Comparison of ENCODE assay signal across 21 cellular contexts in genomic region chr14:80586116-80586515, GRCh38.
DNase-seq lines count a peak whose midpoint lies in the region; ATAC-seq, FAIRE-seq and TF ChIP-seq lines count a peak whose summit lies in the region.
"Had no signal": no experiment of that assay in that cellular context is flagged by ENCODE, and none has a peak within 500 bp of the region (broad histone marks: within the 10 kb centered on the region; RNA-seq: fewer than 3 reads in every experiment).

No MANE protein-coding gene starts in this region.

- H3K4me3 ChIP-seq in OCI-LY1 (ENCODE audit: low read depth, low read length, poor library complexity, severe bottlenecking), result no peak overlapping the region
- no peak overlapping the region for H3K4me3 ChIP-seq in astrocyte (ENCODE audit: insufficient read depth, low read depth, low read length)
- H3K4me3 ChIP-seq in osteoblast (ENCODE audit: insufficient read depth, low read length), result no peak overlapping the region
- H3K4me3 ChIP-seq in right cardiac atrium (ENCODE audit: low read length), result no peak overlapping the region
- no peak overlapping the region for H3K4me3 ChIP-seq in trophoblast cell (ENCODE audit: low read depth, low read length)
- H3K4me3 ChIP-seq: BLaER1, GM12878 had no signal

- in situ Hi-C loops in GM13977 (cut with MboI; ENCODE audit: low pct_unique_long_range_greater_than_20kb, low sequenced_read_pairs, unreplicated experiment), result no loop called here

- H2BK120ac ChIP-seq in trophoblast cell (ENCODE audit: insufficient read depth, low read length, poor library complexity), result no peak overlapping the region

- H3K9me3 ChIP-seq in OCI-LY1 (ENCODE audit: low read length), result no peaks in the 10 kb centered on the region
- no peaks in the 10 kb centered on the region for H3K9me3 ChIP-seq in astrocyte (ENCODE audit: insufficient read depth, low read depth, low read length)
- H3K9me3 ChIP-seq in osteoblast (ENCODE audit: low read depth, low read length), result no peaks in the 10 kb centered on the region
- H3K9me3 ChIP-seq in right cardiac atrium (ENCODE audit: control insufficient read depth, low read length), result no peaks in the 10 kb centered on the region
- H3K9me3 ChIP-seq in trophoblast cell (ENCODE audit: insufficient read depth, low read depth, low read length), result no peaks in the 10 kb centered on the region

- no peak overlapping the region for H4K91ac ChIP-seq in trophoblast cell (ENCODE audit: low read depth, low read length)

- no peak overlapping the region for H4K12ac ChIP-seq in trophoblast cell (ENCODE audit: low read depth, low read length)

- no peaks in the 10 kb centered on the region for H4K20me1 ChIP-seq in OCI-LY1 (ENCODE audit: insufficient read depth, low read length)
- H4K20me1 ChIP-seq in astrocyte (ENCODE audit: insufficient read depth, low read length), result no peaks in the 10 kb centered on the region
- no peaks in the 10 kb centered on the region for H4K20me1 ChIP-seq in osteoblast (ENCODE audit: insufficient read depth, low read length)
- H4K20me1 ChIP-seq: BLaER1 had no signal

- no peak overlapping the region for H3K18ac ChIP-seq in trophoblast cell (ENCODE audit: low read length)

- intact Hi-C loops in right cardiac atrium (cut with DNase I), result no loop called here

- H4K8ac ChIP-seq in trophoblast cell (ENCODE audit: low read depth, low read length), result no peak overlapping the region

- H3K4me2 ChIP-seq in OCI-LY1 (ENCODE audit: low read length) (no peak overlapping the region), astrocyte (ENCODE audit: low read length) (no peak overlapping the region), osteoblast (ENCODE audit: insufficient read depth, low read length) (peak overlapping the region; percentile 18), trophoblast cell (ENCODE audit: low read length) (no peak overlapping the region)
- H3K4me2 ChIP-seq: BLaER1 had no signal

- H3F3A ChIP-seq in OCI-LY1 (ENCODE audit: insufficient read depth, low read length), result no peaks in the 10 kb centered on the region

- ATAC-seq in right cardiac atrium, result no peak
- ATAC-seq: CD8-positive, alpha-beta T cell; GM12878 had no signal

- peaks cover 10% of the 10 kb centered on the region for H3K4me1 Mint-ChIP-seq in astrocyte (ENCODE audit: low read depth, unreplicated experiment)

- 90% methylated on average over 1 of the region's 1 CpG for WGBS in right cardiac atrium
- WGBS in trophoblast cell (ENCODE audit: extremely low coverage, insufficient coverage, insufficient read length), result no CpG with 5 or more reads among the region's 1 CpG

- H2AK5ac ChIP-seq in trophoblast cell (ENCODE audit: low read length), result no peak overlapping the region

- H2BK5ac ChIP-seq in trophoblast cell (ENCODE audit: low read depth, low read length, poor library complexity), result no peak overlapping the region

- no peaks in the 10 kb centered on the region for H3K79me2 ChIP-seq in OCI-LY1 (ENCODE audit: insufficient read depth, low read length)
- H3K79me2 ChIP-seq in astrocyte (ENCODE audit: insufficient read depth, low read length), result no peaks in the 10 kb centered on the region
- H3K79me2 ChIP-seq in osteoblast (ENCODE audit: insufficient read depth, low read length), result no peaks in the 10 kb centered on the region
- H3K79me2 ChIP-seq in trophoblast cell (ENCODE audit: control insufficient read depth, insufficient read depth, low read length, poor library complexity), result no peaks in the 10 kb centered on the region

- peak overlapping the region; percentile 39 for H3K27ac ChIP-seq in OCI-LY1 (ENCODE audit: low read depth, low read length, poor library complexity, severe bottlenecking)
- H3K27ac ChIP-seq in astrocyte (ENCODE audit: low read depth, low read length), result peak overlapping the region; percentile 10
- H3K27ac ChIP-seq in osteoblast (ENCODE audit: low read depth, low read length), result no peak overlapping the region
- H3K27ac ChIP-seq in right cardiac atrium (ENCODE audit: low read length), result no peak overlapping the region
- no peak overlapping the region for H3K27ac ChIP-seq in trophoblast cell (ENCODE audit: low read depth, low read length)
- H3K27ac ChIP-seq: BLaER1 had no signal

- no peak overlapping the region for H2BK12ac ChIP-seq in trophoblast cell (ENCODE audit: low read length)

- H3K23ac ChIP-seq in trophoblast cell (ENCODE audit: low read length), result no peak overlapping the region

- H3K9ac ChIP-seq in OCI-LY1 (ENCODE audit: low read length) (no peak overlapping the region), astrocyte (ENCODE audit: low read length) (no peak overlapping the region), trophoblast cell (ENCODE audit: low read length) (no peak overlapping the region)
- H3K9ac ChIP-seq: BLaER1 had no signal

- H3K36me3 ChIP-seq in OCI-LY1 (ENCODE audit: insufficient read depth, low read length) (no peaks in the 10 kb centered on the region), astrocyte (ENCODE audit: insufficient read depth, low read length) (no peaks in the 10 kb centered on the region), osteoblast (ENCODE audit: insufficient read depth, low read length) (no peaks in the 10 kb centered on the region), trophoblast cell (ENCODE audit: control insufficient read depth in 1 of 2, insufficient read depth in 2 of 2, low read length in 2 of 2) (no peaks in the 10 kb centered on the region)
- H3K36me3 ChIP-seq: BLaER1 had no signal

- H3K27ac Mint-ChIP-seq in astrocyte (ENCODE audit: unreplicated experiment), result no peak overlapping the region
- H3K27ac Mint-ChIP-seq: CD8-positive, alpha-beta T cell had no signal

- DNase-seq in NCI-H510A treated with DMSO at 0.1 percent for 48 hours (lab: John Stamatoyannopoulos, UW) (peak; percentile 9), NCI-H510A (lab: John Stamatoyannopoulos, UW) (no peak), astrocyte (ENCODE audit: low read depth) (no peak), osteoblast (ENCODE audit: insufficient read length, low spot score, missing footprints) (no peak), right cardiac atrium (no peak), GM13977 (ENCODE audit: low spot score) (no peak), trophoblast cell (no peak)
- DNase-seq: 8988T; CD8-positive, alpha-beta T cell; DMS79 treated with DMSO at 0.1 percent for 48 hours; GDM1; KBM-7; NCI-H1436; NCI-H2029; NCI-H2171; NK-92 treated with Interleukin-12 subunit alpha and Interleukin-12 subunit beta, amount 100 ng/mL, for 24 hours; OCI-M1 had no signal

- H3K4me1 ChIP-seq in OCI-LY1 (ENCODE audit: insufficient read depth, low read length, severe bottlenecking) (peaks cover 16% of the 10 kb centered on the region), astrocyte (ENCODE audit: insufficient read depth, low read length) (peaks cover 10% of the 10 kb centered on the region), osteoblast (ENCODE audit: insufficient read depth, low read length) (peaks cover 6% of the 10 kb centered on the region), right cardiac atrium (ENCODE audit: control insufficient read depth, insufficient read depth, low read length) (peaks cover 1% of the 10 kb centered on the region), trophoblast cell (ENCODE audit: control insufficient read depth in 1 of 2, insufficient read depth in 2 of 2, low read length in 2 of 2) (no peaks in the 10 kb centered on the region)
- H3K4me1 ChIP-seq: BLaER1 had no signal

- H3K9me3 Mint-ChIP-seq in astrocyte (ENCODE audit: unreplicated experiment), result peaks cover 1% of the 10 kb centered on the region

- no peak overlapping the region for H3K14ac ChIP-seq in trophoblast cell (ENCODE audit: low read length)

- no peak overlapping the region for H2AFZ ChIP-seq in OCI-LY1 (ENCODE audit: low read length)
- no peak overlapping the region for H2AFZ ChIP-seq in astrocyte (ENCODE audit: low read depth, low read length)
- H2AFZ ChIP-seq in osteoblast (ENCODE audit: low read length), result peak overlapping the region; percentile 44
- H2AFZ ChIP-seq in trophoblast cell (ENCODE audit: insufficient read depth, low read length, poor library complexity), result no peak overlapping the region

- H3K27me3 ChIP-seq in OCI-LY1 (ENCODE audit: insufficient read depth, low read length) (no peaks in the 10 kb centered on the region), astrocyte (ENCODE audit: insufficient read depth, low read length) (no peaks in the 10 kb centered on the region), osteoblast (ENCODE audit: insufficient read depth, low read length) (no peaks in the 10 kb centered on the region), right cardiac atrium (ENCODE audit: control insufficient read depth, insufficient read depth) (no peaks in the 10 kb centered on the region), trophoblast cell (ENCODE audit: insufficient read depth, low read length) (no peaks in the 10 kb centered on the region)
- H3K27me3 ChIP-seq: BLaER1 had no signal

- H3K36me3 Mint-ChIP-seq in astrocyte (ENCODE audit: low read depth, unreplicated experiment), result no peaks in the 10 kb centered on the region

- TF ChIP-seq CTCF in OCI-LY1 (IDR thresholded peaks at IDR 0.05; ENCODE audit: low read length) (no peak), astrocyte (IDR thresholded peaks at IDR 0.05; ENCODE audit: insufficient read depth, low read depth, low read length) (no peak), osteoblast (IDR thresholded peaks at IDR 0.05; ENCODE audit: extremely low read depth, low read depth, low read length) (no peak), GM13977 (IDR thresholded peaks at IDR 0.05; ENCODE audit: extremely low read depth, insufficient read depth, missing control alignments) (no peak)

- peaks cover 1% of the 10 kb centered on the region for H3K79me1 ChIP-seq in trophoblast cell (ENCODE audit: low read length)

- H3K4me3 Mint-ChIP-seq in astrocyte (ENCODE audit: unreplicated experiment), result no peak overlapping the region
- H3K4me3 Mint-ChIP-seq: CD8-positive, alpha-beta T cell had no signal

- H3K27me3 Mint-ChIP-seq in astrocyte (ENCODE audit: low read depth, unreplicated experiment), result no peaks in the 10 kb centered on the region

- no peak overlapping the region for H3K4ac ChIP-seq in trophoblast cell (ENCODE audit: low read depth, low read length)

- no peak for FAIRE-seq in astrocyte (lab: Jason Lieb, UNC)
- FAIRE-seq: GM12878, H1 had no signal

- H3K9me2 ChIP-seq in OCI-LY1 (ENCODE audit: low read depth, low read length), result no peaks in the 10 kb centered on the region

Comparison
In these comparisons a context has a peak if more than half of its experiments do, and no peak if none do; other contexts are left out.
1. H3K27ac ChIP-seq: peak in OCI-LY1 (single experiment) and astrocyte (single experiment); none in osteoblast (single experiment), right cardiac atrium (single experiment) and trophoblast cell (single experiment).